20 cellular contexts compared by ENCODE assay signal in the genomic region with DNA sequence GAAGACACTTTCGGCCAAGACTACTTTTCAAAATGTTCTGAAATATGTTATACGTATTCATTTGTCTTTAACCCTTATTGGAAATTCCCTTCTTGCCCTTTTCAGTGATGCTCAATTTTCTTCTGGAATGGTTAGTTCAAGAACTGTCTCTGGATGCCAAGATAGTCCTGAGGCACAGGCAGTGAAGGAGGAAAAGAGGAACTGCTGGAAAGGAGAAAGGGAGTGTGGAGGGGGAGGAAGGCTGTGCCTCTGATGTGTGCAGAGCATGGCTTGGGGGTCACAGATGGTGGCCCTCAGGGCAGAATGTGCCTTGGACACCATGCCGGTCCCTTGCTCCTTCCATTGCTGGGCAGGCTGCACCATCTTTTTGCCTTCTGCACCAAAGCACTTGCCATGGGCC.
A peak's percentile ranks its signal among the peaks of the same experiment; 100 is the strongest.
DNase-seq lines count a peak whose midpoint lies in the region; ATAC-seq, FAIRE-seq and TF ChIP-seq lines count a peak whose summit lies in the region.
"Had no signal": no experiment of that assay in that cellular context is flagged by ENCODE, and none has a peak within 500 bp of the region (broad histone marks: within the 10 kb centered on the region; RNA-seq: fewer than 3 reads in every experiment).

No MANE protein-coding gene starts in this region.

- no peak overlapping the region for H3K4me2 ChIP-seq in GM12878 (ENCODE audit: control insufficient read depth, insufficient read depth)
- H3K4me2 ChIP-seq: BLaER1 treated with 17β-estradiol and CSF1 and Interleukin-3, amounts not matched to agents 10 nM and 100 nM; GM23338 had no signal

- SMC1A ChIA-PET in GM12878 (lab: Charles Lee; ENCODE audit: uncharacterized antibody, unreplicated experiment): no interaction called here

- no peaks in the 10 kb centered on the region for H3K9me3 ChIP-seq in GM12878 (replicated peaks; ENCODE audit: control insufficient read depth, insufficient read depth, low read length)
- H3K9me3 ChIP-seq: BLaER1 treated with 17β-estradiol and CSF1 and Interleukin-3, amounts not matched to agents 10 nM and 100 nM had no signal

- CTCF ChIA-PET in GM12878 (lab: Yijun Ruan, JAX): no interaction called here

- H3K36me3 ChIP-seq in GM12878 (ENCODE audit: control insufficient read depth in 2 of 2, insufficient read depth in 2 of 2, low read length in 1 of 2): peaks cover 2 to 7% of the 10 kb centered on the region in 2 experiments; a peak in 3 of 4 replicates

- H3K27ac ChIP-seq in GM12878 (ENCODE audit: control insufficient read depth, insufficient read depth): no peak overlapping the region
- H3K27ac ChIP-seq: BLaER1 treated with 17β-estradiol and CSF1 and Interleukin-3, amounts not matched to agents 10 nM and 100 nM had no signal

- no peaks in the 10 kb centered on the region for H4K20me1 ChIP-seq in GM12878 (ENCODE audit: control insufficient read depth, insufficient read depth)
- H4K20me1 ChIP-seq: BLaER1 treated with 17β-estradiol and CSF1 and Interleukin-3, amounts not matched to agents 10 nM and 100 nM had no signal

- TF ChIP-seq EP300 in GM12878 (IDR thresholded peaks at IDR 0.05; ENCODE audit: borderline replicate concordance in 1 of 2, control insufficient read depth in 1 of 2, low read depth in 2 of 2, low read length in 2 of 2): no peak

- POLR2A ChIA-PET in GM12878 (lab: Charles Lee): no interaction called here

- no peaks in the 10 kb centered on the region for H3K4me1 ChIP-seq in GM12878 (ENCODE audit: control insufficient read depth, insufficient read depth, low read length)

- intact Hi-C loops in GM12878 (cut with micrococcal nuclease; ENCODE audit: unreplicated experiment): no loop called here

- ATAC-seq in GM12878: no peak
- ATAC-seq: CD8-positive, alpha-beta T cell; GM23338 had no signal

- H3K27me3 ChIP-seq in GM12878 (replicated peaks in 1 of 2; ENCODE audit: control insufficient read depth in 2 of 2, insufficient read depth in 2 of 2, low read length in 1 of 2): no peaks in the 10 kb centered on the region
- H3K27me3 ChIP-seq: BLaER1 treated with 17β-estradiol and CSF1 and Interleukin-3, amounts not matched to agents 10 nM and 100 nM had no signal

- TF ChIP-seq POLR2A in NB4 (IDR thresholded peaks at IDR 0.05; ENCODE audit: extremely low read depth, insufficient read length) (no peak), GM12878 (IDR thresholded peaks at IDR 0.05; ENCODE audit: low read depth, low read length) (no peak)

- H3K4me3 ChIP-seq in NB4 (ENCODE audit: low read depth, low read length): no peak overlapping the region
- no peak overlapping the region for H3K4me3 ChIP-seq in GM12878
- H3K4me3 ChIP-seq: BLaER1 treated with 17β-estradiol and CSF1 and Interleukin-3, amounts not matched to agents 10 nM and 100 nM; GM23338 had no signal

- DNase-seq in KBM-7: peak; percentile 42
- DNase-seq in NB4 (ENCODE audit: low read depth): peak; percentile 35
- DNase-seq in GM12878 (ENCODE audit: low read depth, low spot score): no peak
- no peak for DNase-seq in ecto neural progenitor cell (ENCODE audit: low spot score)
- no peak for DNase-seq in NCI-H1694 (lab: John Stamatoyannopoulos, UW)
- DNase-seq in inferior parietal cortex (ENCODE audit: extremely low spot score): no peak
- DNase-seq: CD8-positive, alpha-beta T cell; COR-L47; DMS 273 treated with DMSO at 0.1 percent for 48 hours; DMS53; DND-41; EL; HCEC 1CT; IMR-90 had no signal

- RAD21 ChIA-PET in GM12878 (lab: Charles Lee; ENCODE audit: unreplicated experiment): no interaction called here

- no peak overlapping the region for H3K9ac ChIP-seq in GM12878 (ENCODE audit: control insufficient read depth, insufficient read depth, low read length)
- H3K9ac ChIP-seq: BLaER1 treated with 17β-estradiol and CSF1 and Interleukin-3, amounts not matched to agents 10 nM and 100 nM had no signal

- no peaks in the 10 kb centered on the region for H3K79me2 ChIP-seq in GM12878 (ENCODE audit: control insufficient read depth, insufficient read depth, low read length)

- TF ChIP-seq RAD21 in GM12878 (IDR thresholded peaks at IDR 0.05; ENCODE audit: insufficient read depth, low read depth, low read length): no peak

- H2AFZ ChIP-seq in GM12878 (ENCODE audit: control insufficient read depth, low read depth, low read length): no peak overlapping the region
- H2AFZ ChIP-seq: GM23338 had no signal

- in situ Hi-C loops in KBM-7 (cut with MboI; ENCODE audit: low pct_unique_long_range_greater_than_20kb, low sequenced_read_pairs): no loop called here
- in situ Hi-C loops in GM12878 (cut with MboI): no loop called here

- FAIRE-seq in GM12878 (lab: Jason Lieb, UNC): no peak
- FAIRE-seq: GM12892, GM18507, H54, HTR-8/SVneo had no signal

- WGBS in GM12878 (ENCODE audit: insufficient coverage, insufficient replicate concordance, low lambda C conversion rate, missing lambda C conversion rate): 97% methylated on average over 3 of the region's 3 CpGs

- TF ChIP-seq CTCF in NB4 (IDR thresholded peaks at IDR 0.05; ENCODE audit: low read depth, low read length) (no peak), GM12878 (IDR thresholded peaks at IDR 0.05 in 2 of 3, conservative IDR thresholded peaks at IDR 0.05 in 1 of 3; ENCODE audit: control insufficient read depth in 2 of 3, extremely low read depth in 1 of 3, insufficient read depth in 1 of 3, low read depth in 3 of 3, low read length in 3 of 3) (no peak)

- BruUV-seq in GM12878 (replicated peaks; lab: Mats Ljungman, UMichigan): no TSS peak

TF ChIP-seq in GM12878, 131 proteins besides CTCF, POLR2A, EP300 and RAD21:
- TF ChIP-seq SPI1 (IDR thresholded peaks at IDR 0.05; ENCODE audit: borderline replicate concordance, insufficient read depth, low read depth, low read length) (peak; percentile 30; the same call in 1 of the 2 replicates), KLF5 (IDR thresholded peaks at IDR 0.05; ENCODE audit: partially characterized antibody) (no peak)

Comparison
In these comparisons a context has a peak if more than half of its experiments do, and no peak if none do; other contexts are left out.
1. DNase-seq: peak in KBM-7 (single experiment) and NB4 (single experiment); none in GM12878 (single experiment), ecto neural progenitor cell (single experiment), NCI-H1694 (single experiment) and inferior parietal cortex (single experiment).